ENCODE assay signal across 1 cellular context in genomic region chr19:16076154-16076957, GRCh38.
TF ChIP-seq lines count a peak whose summit lies in the region.

TPM4 (plus strand) TSS chr19:16076495; CDS start chr19:16076566, 71 bp downstream.

TF ChIP-seq in HepG2, 621 proteins besides CTCF, POLR2A, EP300 and RAD21 (continued from another document and continues in another):
- TF ChIP-seq, protein P1, sequence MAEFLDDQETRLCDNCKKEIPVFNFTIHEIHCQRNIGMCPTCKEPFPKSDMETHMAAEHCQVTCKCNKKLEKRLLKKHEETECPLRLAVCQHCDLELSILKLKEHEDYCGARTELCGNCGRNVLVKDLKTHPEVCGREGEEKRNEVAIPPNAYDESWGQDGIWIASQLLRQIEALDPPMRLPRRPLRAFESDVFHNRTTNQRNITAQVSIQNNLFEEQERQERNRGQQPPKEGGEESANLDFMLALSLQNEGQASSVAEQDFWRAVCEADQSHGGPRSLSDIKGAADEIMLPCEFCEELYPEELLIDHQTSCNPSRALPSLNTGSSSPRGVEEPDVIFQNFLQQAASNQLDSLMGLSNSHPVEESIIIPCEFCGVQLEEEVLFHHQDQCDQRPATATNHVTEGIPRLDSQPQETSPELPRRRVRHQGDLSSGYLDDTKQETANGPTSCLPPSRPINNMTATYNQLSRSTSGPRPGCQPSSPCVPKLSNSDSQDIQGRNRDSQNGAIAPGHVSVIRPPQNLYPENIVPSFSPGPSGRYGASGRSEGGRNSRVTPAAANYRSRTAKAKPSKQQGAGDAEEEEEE (CRISPR knock-in tag; IDR thresholded peaks at IDR 0.05; ENCODE audit: borderline replicate concordance), result no peak
- TF ChIP-seq ZNF883 (CRISPR knock-in tag; IDR thresholded peaks at IDR 0.05; ENCODE audit: not compliant biosample characterization) (no peak), ZNF292 (CRISPR knock-in tag; IDR thresholded peaks at IDR 0.05; ENCODE audit: borderline replicate concordance, low read depth) (no peak; the same call in 1 of the 2 replicates), ZSCAN5A (CRISPR knock-in tag; IDR thresholded peaks at IDR 0.05; ENCODE audit: borderline replicate concordance) (no peak), ZNF776 (CRISPR knock-in tag; IDR thresholded peaks at IDR 0.05) (0 out of 2 replicates have a peak, but pooled peaks have one; percentile 58), CCDC6 (CRISPR knock-in tag; IDR thresholded peaks at IDR 0.05) (peak; percentile 76), RFXAP (CRISPR knock-in tag; IDR thresholded peaks at IDR 0.05; ENCODE audit: borderline replicate concordance) (no peak), CREB1 (IDR thresholded peaks at IDR 0.05) (peak; percentile 89), CREB1 (CRISPR knock-in tag; IDR thresholded peaks at IDR 0.05) (peak; percentile 50; the same call in 1 of the 2 replicates), ZFY (CRISPR knock-in tag; IDR thresholded peaks at IDR 0.05) (peak; percentile 72; the same call in 1 of the 2 replicates), SNAI1 (CRISPR knock-in tag; IDR thresholded peaks at IDR 0.05; ENCODE audit: borderline replicate concordance) (no peak), HMGA1 (CRISPR knock-in tag; conservative IDR thresholded peaks at IDR 0.05) (no peak), THRA (CRISPR knock-in tag; IDR thresholded peaks at IDR 0.05; ENCODE audit: borderline replicate concordance) (no peak), ATF7 (IDR thresholded peaks at IDR 0.05) (no peak; the same call in 1 of the 2 replicates), ATF7 (CRISPR knock-in tag; IDR thresholded peaks at IDR 0.05) (0 out of 2 replicates have a peak, but pooled peaks have one; percentile 49), SALL1 (CRISPR knock-in tag; IDR thresholded peaks at IDR 0.05) (peak; percentile 27; the same call in 1 of the 2 replicates), TBX3 (IDR thresholded peaks at IDR 0.05; ENCODE audit: borderline replicate concordance) (no peak), SRF (IDR thresholded peaks at IDR 0.05; ENCODE audit: low read depth, low read length) (peak; percentile 92), ZNF687 (CRISPR knock-in tag; IDR thresholded peaks at IDR 0.05) (peak; percentile 74), ZSCAN25 (CRISPR knock-in tag; IDR thresholded peaks at IDR 0.05) (peak; percentile 69; the same call in 1 of the 2 replicates), CBX2 (IDR thresholded peaks at IDR 0.05; ENCODE audit: low read depth, low read length) (no peak), CBX2 (CRISPR knock-in tag; IDR thresholded peaks at IDR 0.05; ENCODE audit: low read depth) (no peak), HNRNPK (IDR thresholded peaks at IDR 0.05; ENCODE audit: low read depth, low read length, poor library complexity, severe bottlenecking) (peak; percentile 14), FOSL2 (CRISPR knock-in tag; IDR thresholded peaks at IDR 0.05) (peak; percentile 28; the same call in 1 of the 2 replicates), ZNF552 (CRISPR knock-in tag; IDR thresholded peaks at IDR 0.05; ENCODE audit: borderline replicate concordance) (no peak), ZNF274 (CRISPR knock-in tag; IDR thresholded peaks at IDR 0.05) (no peak), GRHL1 (CRISPR knock-in tag; conservative IDR thresholded peaks at IDR 0.05) (no peak), SIX4 (CRISPR knock-in tag; IDR thresholded peaks at IDR 0.05) (no peak), THAP11 (CRISPR knock-in tag; IDR thresholded peaks at IDR 0.05) (peak; percentile 21; the same call in 1 of the 2 replicates)
- TF ChIP-seq, protein P2, sequence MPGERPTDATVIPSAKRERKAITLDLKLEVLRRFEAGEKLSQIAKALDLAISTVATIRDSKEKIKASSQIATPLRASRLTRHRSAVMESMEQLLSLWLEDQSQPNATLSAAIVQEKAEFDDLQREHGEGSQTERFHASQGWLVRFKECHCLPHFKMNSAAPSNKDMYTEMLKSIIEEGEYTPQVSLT (CRISPR knock-in tag; IDR thresholded peaks at IDR 0.05; ENCODE audit: borderline replicate concordance, low read depth), result no peak
- TF ChIP-seq, protein P3, sequence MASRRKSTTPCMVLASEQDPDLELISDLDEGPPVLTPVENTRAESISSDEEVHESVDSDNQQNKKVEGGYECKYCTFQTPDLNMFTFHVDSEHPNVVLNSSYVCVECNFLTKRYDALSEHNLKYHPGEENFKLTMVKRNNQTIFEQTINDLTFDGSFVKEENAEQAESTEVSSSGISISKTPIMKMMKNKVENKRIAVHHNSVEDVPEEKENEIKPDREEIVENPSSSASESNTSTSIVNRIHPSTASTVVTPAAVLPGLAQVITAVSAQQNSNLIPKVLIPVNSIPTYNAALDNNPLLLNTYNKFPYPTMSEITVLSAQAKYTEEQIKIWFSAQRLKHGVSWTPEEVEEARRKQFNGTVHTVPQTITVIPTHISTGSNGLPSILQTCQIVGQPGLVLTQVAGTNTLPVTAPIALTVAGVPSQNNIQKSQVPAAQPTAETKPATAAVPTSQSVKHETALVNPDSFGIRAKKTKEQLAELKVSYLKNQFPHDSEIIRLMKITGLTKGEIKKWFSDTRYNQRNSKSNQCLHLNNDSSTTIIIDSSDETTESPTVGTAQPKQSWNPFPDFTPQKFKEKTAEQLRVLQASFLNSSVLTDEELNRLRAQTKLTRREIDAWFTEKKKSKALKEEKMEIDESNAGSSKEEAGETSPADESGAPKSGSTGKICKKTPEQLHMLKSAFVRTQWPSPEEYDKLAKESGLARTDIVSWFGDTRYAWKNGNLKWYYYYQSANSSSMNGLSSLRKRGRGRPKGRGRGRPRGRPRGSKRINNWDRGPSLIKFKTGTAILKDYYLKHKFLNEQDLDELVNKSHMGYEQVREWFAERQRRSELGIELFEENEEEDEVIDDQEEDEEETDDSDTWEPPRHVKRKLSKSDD (CRISPR knock-in tag; IDR thresholded peaks at IDR 0.05; ENCODE audit: low read depth), result peak; percentile 76; the same call in 1 of the 2 replicates
- TF ChIP-seq, protein P4, sequence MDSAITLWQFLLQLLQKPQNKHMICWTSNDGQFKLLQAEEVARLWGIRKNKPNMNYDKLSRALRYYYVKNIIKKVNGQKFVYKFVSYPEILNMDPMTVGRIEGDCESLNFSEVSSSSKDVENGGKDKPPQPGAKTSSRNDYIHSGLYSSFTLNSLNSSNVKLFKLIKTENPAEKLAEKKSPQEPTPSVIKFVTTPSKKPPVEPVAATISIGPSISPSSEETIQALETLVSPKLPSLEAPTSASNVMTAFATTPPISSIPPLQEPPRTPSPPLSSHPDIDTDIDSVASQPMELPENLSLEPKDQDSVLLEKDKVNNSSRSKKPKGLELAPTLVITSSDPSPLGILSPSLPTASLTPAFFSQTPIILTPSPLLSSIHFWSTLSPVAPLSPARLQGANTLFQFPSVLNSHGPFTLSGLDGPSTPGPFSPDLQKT (CRISPR knock-in tag; IDR thresholded peaks at IDR 0.05; ENCODE audit: borderline replicate concordance), result no peak
- TF ChIP-seq, protein P5, sequence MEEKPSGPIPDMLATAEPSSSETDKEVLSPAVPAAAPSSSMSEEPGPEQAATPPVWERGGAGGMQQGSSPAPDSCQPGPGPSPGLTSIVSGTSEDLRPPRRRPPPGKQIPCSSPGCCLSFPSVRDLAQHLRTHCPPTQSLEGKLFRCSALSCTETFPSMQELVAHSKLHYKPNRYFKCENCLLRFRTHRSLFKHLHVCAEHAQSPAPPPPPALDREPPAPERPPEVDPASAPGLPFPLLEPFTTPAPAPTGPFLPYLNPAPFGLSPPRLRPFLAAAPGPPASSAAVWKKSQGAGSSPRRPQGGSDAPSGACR (CRISPR knock-in tag; IDR thresholded peaks at IDR 0.05), result no peak
- TF ChIP-seq, protein P6, sequence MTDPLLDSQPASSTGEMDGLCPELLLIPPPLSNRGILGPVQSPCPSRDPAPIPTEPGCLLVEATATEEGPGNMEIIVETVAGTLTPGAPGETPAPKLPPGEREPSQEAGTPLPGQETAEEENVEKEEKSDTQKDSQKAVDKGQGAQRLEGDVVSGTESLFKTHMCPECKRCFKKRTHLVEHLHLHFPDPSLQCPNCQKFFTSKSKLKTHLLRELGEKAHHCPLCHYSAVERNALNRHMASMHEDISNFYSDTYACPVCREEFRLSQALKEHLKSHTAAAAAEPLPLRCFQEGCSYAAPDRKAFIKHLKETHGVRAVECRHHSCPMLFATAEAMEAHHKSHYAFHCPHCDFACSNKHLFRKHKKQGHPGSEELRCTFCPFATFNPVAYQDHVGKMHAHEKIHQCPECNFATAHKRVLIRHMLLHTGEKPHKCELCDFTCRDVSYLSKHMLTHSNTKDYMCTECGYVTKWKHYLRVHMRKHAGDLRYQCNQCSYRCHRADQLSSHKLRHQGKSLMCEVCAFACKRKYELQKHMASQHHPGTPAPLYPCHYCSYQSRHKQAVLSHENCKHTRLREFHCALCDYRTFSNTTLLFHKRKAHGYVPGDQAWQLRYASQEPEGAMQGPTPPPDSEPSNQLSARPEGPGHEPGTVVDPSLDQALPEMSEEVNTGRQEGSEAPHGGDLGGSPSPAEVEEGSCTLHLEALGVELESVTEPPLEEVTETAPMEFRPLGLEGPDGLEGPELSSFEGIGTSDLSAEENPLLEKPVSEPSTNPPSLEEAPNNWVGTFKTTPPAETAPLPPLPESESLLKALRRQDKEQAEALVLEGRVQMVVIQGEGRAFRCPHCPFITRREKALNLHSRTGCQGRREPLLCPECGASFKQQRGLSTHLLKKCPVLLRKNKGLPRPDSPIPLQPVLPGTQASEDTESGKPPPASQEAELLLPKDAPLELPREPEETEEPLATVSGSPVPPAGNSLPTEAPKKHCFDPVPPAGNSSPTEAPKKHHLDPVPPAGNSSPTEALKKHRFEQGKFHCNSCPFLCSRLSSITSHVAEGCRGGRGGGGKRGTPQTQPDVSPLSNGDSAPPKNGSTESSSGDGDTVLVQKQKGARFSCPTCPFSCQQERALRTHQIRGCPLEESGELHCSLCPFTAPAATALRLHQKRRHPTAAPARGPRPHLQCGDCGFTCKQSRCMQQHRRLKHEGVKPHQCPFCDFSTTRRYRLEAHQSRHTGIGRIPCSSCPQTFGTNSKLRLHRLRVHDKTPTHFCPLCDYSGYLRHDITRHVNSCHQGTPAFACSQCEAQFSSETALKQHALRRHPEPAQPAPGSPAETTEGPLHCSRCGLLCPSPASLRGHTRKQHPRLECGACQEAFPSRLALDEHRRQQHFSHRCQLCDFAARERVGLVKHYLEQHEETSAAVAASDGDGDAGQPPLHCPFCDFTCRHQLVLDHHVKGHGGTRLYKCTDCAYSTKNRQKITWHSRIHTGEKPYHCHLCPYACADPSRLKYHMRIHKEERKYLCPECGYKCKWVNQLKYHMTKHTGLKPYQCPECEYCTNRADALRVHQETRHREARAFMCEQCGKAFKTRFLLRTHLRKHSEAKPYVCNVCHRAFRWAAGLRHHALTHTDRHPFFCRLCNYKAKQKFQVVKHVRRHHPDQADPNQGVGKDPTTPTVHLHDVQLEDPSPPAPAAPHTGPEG (CRISPR knock-in tag; IDR thresholded peaks at IDR 0.05), result peak; percentile 85; the same call in 1 of the 2 replicates
